In the genomic region with DNA sequence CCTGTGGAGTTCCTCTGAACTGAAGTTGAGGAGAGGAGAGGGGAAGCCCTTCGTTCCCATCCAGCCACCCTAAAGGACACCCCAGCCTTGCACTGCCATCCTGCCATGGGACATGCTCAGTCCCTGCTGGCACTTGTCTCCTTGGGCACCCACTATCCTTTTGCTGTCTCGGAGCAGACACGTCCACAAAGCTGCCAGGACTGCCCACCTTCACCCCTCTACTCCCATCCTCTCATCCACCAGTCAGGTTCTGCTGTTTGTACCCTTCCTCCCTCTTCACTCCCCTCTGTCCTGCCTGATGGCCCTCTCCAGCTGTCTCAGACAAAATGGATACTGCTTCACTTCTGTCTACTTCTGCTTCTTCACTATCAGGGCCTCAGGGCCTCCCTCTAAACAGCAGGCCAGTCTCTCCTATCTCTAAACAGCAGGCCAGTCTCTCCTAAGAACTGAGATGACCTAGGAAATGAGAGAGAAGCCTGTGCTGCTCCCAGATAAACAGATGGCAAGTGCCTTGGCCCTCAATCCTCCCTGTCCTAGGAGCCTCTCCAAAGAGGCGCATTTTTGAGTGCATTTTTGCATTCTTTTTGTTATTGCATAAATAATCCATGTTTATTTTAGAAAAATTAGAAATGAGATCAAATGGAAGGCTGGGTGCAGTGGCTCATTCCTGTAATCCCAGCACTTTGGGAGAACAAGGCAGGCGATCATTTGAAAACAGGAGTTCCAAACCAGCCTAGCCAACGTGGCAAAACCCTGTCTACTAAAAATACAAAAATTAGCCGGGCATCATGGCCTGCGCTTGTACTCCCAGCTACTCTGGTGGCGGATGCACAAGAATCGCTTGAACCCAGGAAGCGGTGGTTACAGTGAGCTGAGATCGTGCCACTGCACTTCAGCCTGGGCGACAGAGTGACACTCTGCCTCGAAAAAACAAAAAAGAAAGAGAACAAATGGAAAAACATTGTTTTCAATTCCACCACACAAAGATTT, we compare ENCODE assay signal across 14 cellular contexts. TPM values are rescaled to one million over a fixed set of nuclear protein-coding genes. Genes with fewer than 3 reads are reported as not detected.
DNase-seq lines count a peak whose midpoint lies in the region; ATAC-seq and TF ChIP-seq lines count a peak whose summit lies in the region.
"Had no signal": no experiment of that assay in that cellular context is flagged by ENCODE, and none has a peak within 500 bp of the region (broad histone marks: within the 10 kb centered on the region; RNA-seq: fewer than 3 reads in every experiment).

No MANE protein-coding gene starts in this region.

- peak; percentile 51 for DNase-seq in activated naive CD4-positive, alpha-beta T cell treated with anti-CD3 and anti-CD28 coated beads for 36 hours
- DNase-seq in activated naive CD4-positive, alpha-beta T cell treated with anti-CD3 and anti-CD28 coated beads, Interleukin-2, amount 50 U/mL, for 16 hours: no peak
- DNase-seq in OCI-LY7 (ENCODE audit: low spot score): no peak
- peak; percentile 21 for DNase-seq in central memory CD4-positive, alpha-beta T cell
- no peak for DNase-seq in stimulated activated effector memory CD8-positive, alpha-beta T cell treated with anti-CD3 and anti-CD28 coated beads, Interleukin-12 subunit alpha, Interleukin-12 subunit beta, amount 100 ng/mL, for 72 hours (ENCODE audit: low spot score in 2 of 2)
- DNase-seq in NCI-H187 (lab: John Stamatoyannopoulos, UW): no peak
- DNase-seq: activated CD4-positive, CD25-positive, alpha-beta regulatory T cell treated with anti-CD3 and anti-CD28 coated beads, Interleukin-2, amount 50 U/mL, for 72 hours; NCI-H1436; Peyer's patch; small intestine had no signal

- peaks cover 3% of the 10 kb centered on the region for H3K36me3 Mint-ChIP-seq in activated naive CD4-positive, alpha-beta T cell treated with anti-CD3 and anti-CD28 coated beads for 36 hours (ENCODE audit: low read depth)
- no peaks in the 10 kb centered on the region for H3K36me3 Mint-ChIP-seq in stimulated activated effector memory CD8-positive, alpha-beta T cell treated with anti-CD3 and anti-CD28 coated beads, Interleukin-12 subunit alpha, Interleukin-12 subunit beta, amount 100 ng/mL, for 72 hours

- CTCF ChIA-PET in activated naive CD4-positive, alpha-beta T cell treated with anti-CD3 and anti-CD28 coated beads for 36 hours (lab: Charles Lee): interaction anchor here (0.7 to 1.7 kb wide), 3 partner anchors 17 to 504 kb away, joined by 3 to 4 read pairs (median 3); a partner anchor contains a TSS
- CTCF ChIA-PET in OCI-LY7 (lab: Charles Lee; ENCODE audit: unreplicated experiment): interaction anchor here (1.0 kb wide), 1 partner anchor 8 kb away, joined by 3 read pairs; no protein-coding TSS in a partner anchor

- no TSS peak for BruUV-seq in OCI-LY7 (replicated peaks; lab: Mats Ljungman, UMichigan)

- no peaks in the 10 kb centered on the region for H3K9me3 ChIP-seq in OCI-LY7 (ENCODE audit: low read length)
- H3K9me3 ChIP-seq: BLaER1 treated with 17β-estradiol and CSF1 and Interleukin-3, amounts not matched to agents 10 nM and 100 nM; Peyer's patch had no signal

- H4K20me1 ChIP-seq in OCI-LY7 (ENCODE audit: insufficient read depth, low read length): no peaks in the 10 kb centered on the region
- H4K20me1 ChIP-seq: BLaER1 treated with 17β-estradiol and CSF1 and Interleukin-3, amounts not matched to agents 10 nM and 100 nM had no signal

- TF ChIP-seq CTCF in OCI-LY7 (conservative IDR thresholded peaks at IDR 0.05; ENCODE audit: low read length): no peak

- H3K27me3 Mint-ChIP-seq in activated naive CD4-positive, alpha-beta T cell treated with anti-CD3 and anti-CD28 coated beads for 36 hours (ENCODE audit: low read depth): no peaks in the 10 kb centered on the region

- no peak overlapping the region for H3K4me3 ChIP-seq in OCI-LY7 (ENCODE audit: low read depth, low read length, poor library complexity, severe bottlenecking)
- H3K4me3 ChIP-seq: BLaER1 treated with 17β-estradiol and CSF1 and Interleukin-3, amounts not matched to agents 10 nM and 100 nM; Peyer's patch had no signal

- peaks cover 5% of the 10 kb centered on the region for H3K79me2 ChIP-seq in OCI-LY7 (ENCODE audit: insufficient read depth, low read depth, low read length)

- H3K27ac Mint-ChIP-seq in activated naive CD4-positive, alpha-beta T cell treated with anti-CD3 and anti-CD28 coated beads for 36 hours: peak overlapping the region; percentile 92
- H3K27ac Mint-ChIP-seq in stimulated activated effector memory CD8-positive, alpha-beta T cell treated with anti-CD3 and anti-CD28 coated beads, Interleukin-12 subunit alpha, Interleukin-12 subunit beta, amount 100 ng/mL, for 72 hours: peak overlapping the region; percentile 7

- H2AFZ ChIP-seq in OCI-LY7 (ENCODE audit: low read length): peak overlapping the region; percentile 78

- intact Hi-C loops in activated naive CD4-positive, alpha-beta T cell treated with anti-CD3 and anti-CD28 coated beads for 36 hours (cut with micrococcal nuclease): no loop called here
- intact Hi-C loops in OCI-LY7 (cut with micrococcal nuclease; ENCODE audit: unreplicated experiment): loop anchor here (10.0 kb wide), 1 partner anchor 726 kb away; no protein-coding TSS in a partner anchor

- H3K4me2 ChIP-seq in OCI-LY7 (ENCODE audit: low read length): no peak overlapping the region

- H3K9me2 ChIP-seq in OCI-LY7 (ENCODE audit: insufficient read depth, low read length): no peaks in the 10 kb centered on the region

- peaks cover 26% of the 10 kb centered on the region for H3K4me1 Mint-ChIP-seq in activated naive CD4-positive, alpha-beta T cell treated with anti-CD3 and anti-CD28 coated beads for 36 hours (ENCODE audit: low read depth)
- no peaks in the 10 kb centered on the region for H3K4me1 Mint-ChIP-seq in stimulated activated effector memory CD8-positive, alpha-beta T cell treated with anti-CD3 and anti-CD28 coated beads, Interleukin-12 subunit alpha, Interleukin-12 subunit beta, amount 100 ng/mL, for 72 hours

- H3K36me3 ChIP-seq in OCI-LY7 (ENCODE audit: insufficient read depth, low read length): no peaks in the 10 kb centered on the region
- H3K36me3 ChIP-seq: BLaER1 treated with 17β-estradiol and CSF1 and Interleukin-3, amounts not matched to agents 10 nM and 100 nM; Peyer's patch had no signal

- H3K4me1 ChIP-seq in OCI-LY7 (ENCODE audit: insufficient read depth, low read length, poor library complexity, severe bottlenecking): peaks cover 45% of the 10 kb centered on the region

- no peak for ATAC-seq in stimulated activated effector memory CD8-positive, alpha-beta T cell treated with anti-CD3 and anti-CD28 coated beads, Interleukin-12 subunit alpha, Interleukin-12 subunit beta, amount 100 ng/mL, for 72 hours
- ATAC-seq in HG03039 (IDR thresholded peaks at IDR 0.05; ENCODE audit: unreplicated experiment) (no peak), GM21381 (IDR thresholded peaks at IDR 0.05; ENCODE audit: unreplicated experiment) (no peak)

- peak overlapping the region; percentile 28 for H3K4me3 Mint-ChIP-seq in activated naive CD4-positive, alpha-beta T cell treated with anti-CD3 and anti-CD28 coated beads for 36 hours
- H3K4me3 Mint-ChIP-seq in stimulated activated effector memory CD8-positive, alpha-beta T cell treated with anti-CD3 and anti-CD28 coated beads, Interleukin-12 subunit alpha, Interleukin-12 subunit beta, amount 100 ng/mL, for 72 hours: no peak overlapping the region

- POLR2A ChIA-PET in OCI-LY7 (lab: Charles Lee): no interaction called here

- H3K27ac ChIP-seq in OCI-LY7 (ENCODE audit: low read depth, low read length, poor library complexity, severe bottlenecking): peak overlapping the region; percentile 6
- H3K27ac ChIP-seq: epithelial cell of prostate had no signal

- no peaks in the 10 kb centered on the region for H3K9me3 Mint-ChIP-seq in activated naive CD4-positive, alpha-beta T cell treated with anti-CD3 and anti-CD28 coated beads for 36 hours
- no peaks in the 10 kb centered on the region for H3K9me3 Mint-ChIP-seq in stimulated activated effector memory CD8-positive, alpha-beta T cell treated with anti-CD3 and anti-CD28 coated beads, Interleukin-12 subunit alpha, Interleukin-12 subunit beta, amount 100 ng/mL, for 72 hours

RNA-seq across cellular contexts. Expression of a gene that starts 4.4 kb away (rescaled TPM):
- total RNA-seq in activated naive CD4-positive, alpha-beta T cell treated with anti-CD3 and anti-CD28 coated beads for 36 hours: 100 to 1,000 TPM; 143 to 149 TPM
- total RNA-seq in OCI-LY7 (2014; rRNA removed; shearing (Covaris generic)): 120 and 136 TPM in 2 replicates
- 153 and 181 TPM in 2 replicates for total RNA-seq in OCI-LY7 (2022)

RNA-seq across cellular contexts. Expression of a gene that starts 12.5 kb away (rescaled TPM):
- under 1 TPM in 1 of 2 experiments, not detected in 1; 0.10 TPM for total RNA-seq in activated naive CD4-positive, alpha-beta T cell treated with anti-CD3 and anti-CD28 coated beads for 36 hours
- 3.8 and 4.8 TPM in 2 replicates for total RNA-seq in OCI-LY7 (2014; rRNA removed; shearing (Covaris generic))
- total RNA-seq in OCI-LY7 (2022): 4.3 and 7.3 TPM in 2 replicates
- total RNA-seq: Peyer's patch had no signal

RNA-seq across cellular contexts. Expression of a gene that starts 39.5 kb away (rescaled TPM):
- total RNA-seq in activated naive CD4-positive, alpha-beta T cell treated with anti-CD3 and anti-CD28 coated beads for 36 hours: under 1 TPM in 1 of 2 experiments, not detected in 1; 0.22 TPM
- 0.09 TPM in 1 of 2 replicates, not detected in the other for total RNA-seq in OCI-LY7 (2014; rRNA removed; shearing (Covaris generic))
- total RNA-seq in OCI-LY7 (2022): 0.44 and 1.0 TPM in 2 replicates

RNA-seq across cellular contexts. Expression of a gene that starts 46.3 kb away (rescaled TPM):
- 10 to 100 TPM; 34.3 to 34.7 TPM for total RNA-seq in activated naive CD4-positive, alpha-beta T cell treated with anti-CD3 and anti-CD28 coated beads for 36 hours
- 20.9 and 21.0 TPM in 2 replicates for total RNA-seq in OCI-LY7 (2014; rRNA removed; shearing (Covaris generic))
- total RNA-seq in OCI-LY7 (2022): 46.5 and 53.3 TPM in 2 replicates

Comparison
In these comparisons a context has a peak if more than half of its experiments do, and no peak if none do; other contexts are left out.
1. DNase-seq: peak in activated naive CD4-positive, alpha-beta T cell treated with anti-CD3 and anti-CD28 coated beads for 36 hours (single experiment) and central memory CD4-positive, alpha-beta T cell (single experiment); none in activated naive CD4-positive, alpha-beta T cell treated with anti-CD3 and anti-CD28 coated beads, Interleukin-2, amount 50 U/mL, for 16 hours (single experiment), OCI-LY7 (single experiment), stimulated activated effector memory CD8-positive, alpha-beta T cell treated with anti-CD3 and anti-CD28 coated beads, Interleukin-12 subunit alpha, Interleukin-12 subunit beta, amount 100 ng/mL, for 72 hours (0 of 2) and NCI-H187 (0 of 2).
2. RNA of a gene that starts 12.5 kb away (total RNA-seq): 3.8 to 7.3 TPM in OCI-LY7; 0.10 TPM in activated naive CD4-positive, alpha-beta T cell treated with anti-CD3 and anti-CD28 coated beads for 36 hours; every median in the first group is over 4 times any median in the second.